In genomic region chr7:5780801-5781496, GRCh38 we compare ENCODE assay signal across 8 cellular contexts. TPM values are rescaled to one million over a fixed set of nuclear protein-coding genes. Genes with fewer than 3 reads are reported as not detected.
DNase-seq lines count a peak whose midpoint lies in the region; FAIRE-seq and TF ChIP-seq lines count a peak whose summit lies in the region.

No MANE protein-coding gene starts in this region.

- H2AFZ ChIP-seq in Loucy (ENCODE audit: low read length): peak overlapping the region; percentile 63; the same call in 1 of the 2 replicates

- intact Hi-C loops in tibial artery (cut with DNase I; ENCODE audit: low total_unique reads): no loop called here

- H3K36me3 Mint-ChIP-seq in nephron progenitor cell (ENCODE audit: low read depth): peaks cover 30% of the 10 kb centered on the region

- peak overlapping the region; percentile 89 to 93 for H3K27ac ChIP-seq in tibial artery

- H3K4me3 ChIP-seq in Loucy (ENCODE audit: low read length, poor library complexity, severe bottlenecking): peak overlapping the region; percentile 82
- peak overlapping the region; percentile 67 for H3K4me3 ChIP-seq in foreskin fibroblast (ENCODE audit: low read depth in 1 of 2, low read length in 2 of 2)
- H3K4me3 ChIP-seq in tibial artery: peak overlapping the region; percentile 63 to 92

- H3K4me1 Mint-ChIP-seq in nephron progenitor cell: peaks cover 24% of the 10 kb centered on the region

- H3K27me3 Mint-ChIP-seq in nephron progenitor cell (ENCODE audit: low read depth, poor library complexity): no peaks in the 10 kb centered on the region

- peak overlapping the region; percentile 91 for H3K4me3 Mint-ChIP-seq in nephron progenitor cell

- no peaks in the 10 kb centered on the region for H3F3A ChIP-seq in Loucy (ENCODE audit: low read depth)

- H4K20me1 ChIP-seq in Loucy (ENCODE audit: insufficient read depth, low read length, poor library complexity, severe bottlenecking): peaks cover 47% of the 10 kb centered on the region

- FAIRE-seq in GM12891 (lab: Jason Lieb, UNC): peak; percentile 69
- no peak for FAIRE-seq in H54 (lab: Jason Lieb, UNC)

- H3K27ac Mint-ChIP-seq in nephron progenitor cell: no peak overlapping the region

- H3K9ac ChIP-seq in Loucy (ENCODE audit: low read depth, low read length, poor library complexity, severe bottlenecking): peak overlapping the region; percentile 80

- H3K27me3 ChIP-seq in Loucy (ENCODE audit: insufficient read depth, low read length, poor library complexity, severe bottlenecking) (no peaks in the 10 kb centered on the region), tibial artery (no peaks in the 10 kb centered on the region)

- peaks cover 6% of the 10 kb centered on the region for H3K9me3 Mint-ChIP-seq in nephron progenitor cell

- H3K9me3 ChIP-seq in Loucy (ENCODE audit: insufficient read depth, low read depth, low read length) (no peaks in the 10 kb centered on the region), tibial artery (no peaks in the 10 kb centered on the region)

- no peak for TF ChIP-seq CTCF in Loucy (conservative IDR thresholded peaks at IDR 0.05; ENCODE audit: low read length)
- no peak for TF ChIP-seq CTCF in foreskin fibroblast (IDR thresholded peaks at IDR 0.05; ENCODE audit: low read depth, low read length)
- no peak for TF ChIP-seq CTCF in nephron progenitor cell (IDR thresholded peaks at IDR 0.05)
- no peak for TF ChIP-seq CTCF in tibial artery (IDR thresholded peaks at IDR 0.05)

- TF ChIP-seq POLR2A in GM12891 (IDR thresholded peaks at IDR 0.05; ENCODE audit: low read depth, low read length) (no peak), H54 (IDR thresholded peaks at IDR 0.05; ENCODE audit: low read depth, low read length) (no peak; the same call in 1 of the 2 replicates)

- H3K36me3 ChIP-seq in Loucy (ENCODE audit: insufficient read depth, low read length) (no peaks in the 10 kb centered on the region), tibial artery (peaks cover 0 to 4% (median 0%) of the 10 kb centered on the region in 3 donors)

- no peak for DNase-seq in GM12891 (ENCODE audit: insufficient read length, low spot score)
- DNase-seq in H54 (ENCODE audit: insufficient read length, low spot score): peak; percentile 48
- peak; percentile 0 for DNase-seq in activated T-helper 1 cell treated with Interleukin-2 at 50 U/mL for 16 hours (ENCODE audit: low read depth)
- peak; percentile 32 to 67 for DNase-seq in foreskin fibroblast
- DNase-seq in nephron progenitor cell: peak; percentile 66
- DNase-seq in tibial artery: peak; percentile 34 to 82
- DNase-seq in A172 (ENCODE audit: low spot score): no peak

- H3K79me2 ChIP-seq in Loucy (ENCODE audit: insufficient read depth, low read length): peaks cover 53% of the 10 kb centered on the region

- no peaks in the 10 kb centered on the region for H3K9me2 ChIP-seq in Loucy (replicated peaks; ENCODE audit: low read depth, low read length)

- peak overlapping the region; percentile 72 for H3K4me2 ChIP-seq in Loucy (ENCODE audit: low read depth, low read length, poor library complexity, severe bottlenecking)

- peaks cover 29% of the 10 kb centered on the region for H3K4me1 ChIP-seq in Loucy (ENCODE audit: insufficient read depth, low read length, poor library complexity, severe bottlenecking)
- H3K4me1 ChIP-seq in tibial artery: peaks cover 0 to 24% (median 15%) of the 10 kb centered on the region in 4 donors

TF ChIP-seq in GM12891, 5 proteins besides CTCF, POLR2A, EP300 and RAD21:
- TF ChIP-seq POU2F2 (IDR thresholded peaks at IDR 0.05; ENCODE audit: low read depth, low read length): no peak
- peak; percentile 11 for TF ChIP-seq PAX5 (IDR thresholded peaks at IDR 0.05; ENCODE audit: insufficient read depth, low read length, severe bottlenecking)

RNA-seq across cellular contexts. Expression of gene RNF216, which starts 0.5 kb away (rescaled TPM):
- polyA plus RNA-seq in GM12891 (2012; ENCODE audit: low read depth, missing spikeins): 19.2 TPM
- 45.1 and 47.6 TPM in 2 replicates for total RNA-seq in A172 (2014; rRNA removed; shearing (Covaris generic))

Comparison
In these comparisons a context has a peak if more than half of its experiments do, and no peak if none do; other contexts are left out.
1. DNase-seq: peak in H54 (single experiment), activated T-helper 1 cell treated with Interleukin-2 at 50 U/mL for 16 hours (single experiment), foreskin fibroblast (2 of 2), nephron progenitor cell (single experiment) and tibial artery (2 of 2); none in GM12891 (single experiment) and A172 (single experiment).
2. Peak in every context shown above with its lines, with median percentiles within 50 percentile points of each other: H3K4me3 ChIP-seq.